23 cellular contexts compared by ENCODE assay signal in genomic region chr7:139715194-139715815, GRCh38.
DNase-seq lines count a peak whose midpoint lies in the region; ATAC-seq, FAIRE-seq and TF ChIP-seq lines count a peak whose summit lies in the region.
"Had no signal": no experiment of that assay in that cellular context is flagged by ENCODE, and none has a peak within 500 bp of the region (broad histone marks: within the 10 kb centered on the region; RNA-seq: fewer than 3 reads in every experiment).

No MANE protein-coding gene starts in this region.

- no peak for DNase-seq in right cardiac atrium
- no peak for DNase-seq in left ventricle myocardium superior
- DNase-seq in H1 (ENCODE audit: low read depth in 1 of 2, low spot score in 2 of 2), result no peak
- no peak for DNase-seq in upper lobe of left lung
- no peak for DNase-seq in trophoblast cell
- no peak for DNase-seq in NCI-H2029 treated with DMSO at 0.1 percent for 48 hours (lab: John Stamatoyannopoulos, UW)
- DNase-seq in activated gamma-delta T cell (lab: John Stamatoyannopoulos, UW), result no peak
- DNase-seq: activated CD4-positive, alpha-beta T cell treated with anti-CD3 and anti-CD28 coated beads for 4 hours; activated T-cell treated with anti-CD3 and anti-CD28 coated beads, Interleukin-2, amount 50 U/mL, for 72 hours; C1 segment of cervical spinal cord; effector CD8-positive, alpha-beta T cell; NCI-H2029; NCI-H345; NCI-H774; SHP77; stimulated activated CD4-positive, alpha-beta T cell treated with anti-CD3 and anti-CD28 coated beads, Interleukin-4, amount 100 ng/mL, for 4 hours had no signal

- WGBS in right cardiac atrium, result 93% methylated on average over 13 of the region's 13 CpGs
- WGBS in H1 (ENCODE audit: extremely low coverage in 1 of 2, insufficient coverage in 1 of 2, insufficient read length in 1 of 2, insufficient replicate concordance in 2 of 2, low coverage in 1 of 2, low lambda C conversion rate in 2 of 2, missing lambda C conversion rate in 1 of 2), 2 experiments, result 97% methylated on average over 13 of the region's 13 CpGs; no CpG with 5 or more reads in 1 of the 2 experiments
- 97 to 98% methylated on average over 13 of the region's 13 CpGs for WGBS in upper lobe of left lung, 2 donors
- WGBS in trophoblast cell (ENCODE audit: extremely low coverage, insufficient coverage, insufficient read length), result no CpG with 5 or more reads among the region's 13 CpGs

- H2BK120ac ChIP-seq in H1 (replicated peaks; ENCODE audit: low read depth, low read length) (no peak overlapping the region), trophoblast cell (ENCODE audit: insufficient read depth, low read length, poor library complexity) (no peak overlapping the region)

- peaks cover 0 to 15% (median 4%) of the 10 kb centered on the region in 4 experiments; a peak in 5 of 8 replicates for H3K36me3 ChIP-seq in H1 (ENCODE audit: control insufficient read depth in 2 of 4, insufficient read depth in 4 of 4, low read length in 3 of 4)
- peaks cover 35% of the 10 kb centered on the region for H3K36me3 ChIP-seq in neutrophil
- H3K36me3 ChIP-seq in upper lobe of left lung, result peaks cover 0 to 49% (median 29%) of the 10 kb centered on the region in 4 donors
- H3K36me3 ChIP-seq in trophoblast cell (ENCODE audit: control insufficient read depth in 1 of 2, insufficient read depth in 2 of 2, low read length in 2 of 2), result peaks cover 11 to 13% of the 10 kb centered on the region in 2 experiments

- H3K27me3 ChIP-seq in right cardiac atrium (ENCODE audit: control insufficient read depth, insufficient read depth) (no peaks in the 10 kb centered on the region), H1 (replicated peaks in 1 of 4; ENCODE audit: control insufficient read depth in 3 of 4, extremely low read depth in 1 of 4, insufficient read depth in 3 of 4, low read length in 3 of 4) (no peaks in the 10 kb centered on the region), neutrophil (no peaks in the 10 kb centered on the region), upper lobe of left lung (no peaks in the 10 kb centered on the region), trophoblast cell (ENCODE audit: insufficient read depth, low read length) (no peaks in the 10 kb centered on the region)
- H3K27me3 ChIP-seq: ascending aorta, stomach had no signal

- H3K79me2 ChIP-seq in H1 (ENCODE audit: control insufficient read depth in 1 of 2, insufficient read depth in 2 of 2, low read length in 2 of 2) (no peaks in the 10 kb centered on the region; a peak in 1 of 4 replicates), trophoblast cell (ENCODE audit: control insufficient read depth, insufficient read depth, low read length, poor library complexity) (no peaks in the 10 kb centered on the region)

- no peaks in the 10 kb centered on the region for H3K23me2 ChIP-seq in H1 (ENCODE audit: low read depth, low read length)

- peaks cover 20% of the 10 kb centered on the region for H3K4me1 ChIP-seq in right cardiac atrium (ENCODE audit: control insufficient read depth, insufficient read depth, low read length)
- peaks cover 11 to 33% (median 20%) of the 10 kb centered on the region in 4 experiments for H3K4me1 ChIP-seq in H1 (replicated peaks in 1 of 4; ENCODE audit: control insufficient read depth in 3 of 4, insufficient read depth in 4 of 4, low read length in 3 of 4)
- peaks cover 67 to 72% of the 10 kb centered on the region in 2 experiments for H3K4me1 ChIP-seq in neutrophil (ENCODE audit: control insufficient read depth in 1 of 2, insufficient read depth in 1 of 2, low read depth in 1 of 2, low read length in 1 of 2)
- H3K4me1 ChIP-seq in upper lobe of left lung, result peaks cover 18 to 42% (median 26%) of the 10 kb centered on the region in 4 donors
- H3K4me1 ChIP-seq in trophoblast cell (ENCODE audit: control insufficient read depth in 1 of 2, insufficient read depth in 2 of 2, low read length in 2 of 2), result peaks cover 7 to 12% of the 10 kb centered on the region in 2 experiments
- H3K4me1 ChIP-seq: ascending aorta had no signal

- no peak overlapping the region for H3K4ac ChIP-seq in H1 (replicated peaks; ENCODE audit: insufficient read length, low read depth, low read length)
- no peak overlapping the region for H3K4ac ChIP-seq in trophoblast cell (ENCODE audit: low read depth, low read length)

- H3K9ac ChIP-seq in H1 (replicated peaks in 1 of 4; ENCODE audit: extremely low read depth in 1 of 4, low read depth in 3 of 4, low read length in 3 of 4) (no peak overlapping the region), trophoblast cell (ENCODE audit: low read length) (no peak overlapping the region)

- no peak overlapping the region for H4K91ac ChIP-seq in H1 (replicated peaks; ENCODE audit: insufficient read length, low read length)
- no peak overlapping the region for H4K91ac ChIP-seq in trophoblast cell (ENCODE audit: low read depth, low read length)

- no peak overlapping the region for H2BK15ac ChIP-seq in H1 (ENCODE audit: low read length)

- TF ChIP-seq RAD21 in H1 (IDR thresholded peaks at IDR 0.05 in 1 of 2, conservative IDR thresholded peaks at IDR 0.05 in 1 of 2; ENCODE audit: low read depth in 2 of 2, low read length in 2 of 2), result no peak

- no peak overlapping the region for H4K12ac ChIP-seq in trophoblast cell (ENCODE audit: low read depth, low read length)

- H3K27ac ChIP-seq in right cardiac atrium (ENCODE audit: low read length) (peak overlapping the region; percentile 68), H1 (ENCODE audit: low read depth, low read length) (no peak overlapping the region), neutrophil (peak overlapping the region; percentile 60), upper lobe of left lung (peak overlapping the region; percentile 19 to 80 (median 78)), trophoblast cell (ENCODE audit: low read depth, low read length) (no peak overlapping the region)
- H3K27ac ChIP-seq: A549, ascending aorta had no signal

- no peaks in the 10 kb centered on the region for H4K20me1 ChIP-seq in H1 (replicated peaks in 1 of 2; ENCODE audit: control insufficient read depth in 1 of 2, insufficient read depth in 2 of 2, low read length in 2 of 2)

- no peak for FAIRE-seq in H1 (lab: Jason Lieb, UNC)
- FAIRE-seq: A549, D721Med, islet of Langerhans had no signal

- POLR2A ChIA-PET in H1 (lab: Charles Lee; ENCODE audit: partially characterized antibody), result no interaction called here

- no peak overlapping the region for H2BK20ac ChIP-seq in H1 (ENCODE audit: low read length)

- H2AK5ac ChIP-seq in H1 (ENCODE audit: low read depth, low read length) (0 out of 2 replicates have a peak overlapping the region, but pooled peaks have one; percentile 25), trophoblast cell (ENCODE audit: low read length) (no peak overlapping the region)

- no peak overlapping the region for H2BK12ac ChIP-seq in H1 (ENCODE audit: low read depth, low read length)
- H2BK12ac ChIP-seq in trophoblast cell (ENCODE audit: low read length), result no peak overlapping the region

- intact Hi-C loops in right cardiac atrium (cut with DNase I), result no loop called here
- intact Hi-C loops in left ventricle myocardium superior (cut with micrococcal nuclease), result no loop called here

- no peak overlapping the region for H3K4me3 ChIP-seq in right cardiac atrium (ENCODE audit: low read length)
- H3K4me3 ChIP-seq in H1 (ENCODE audit: extremely low read depth in 1 of 4, insufficient read depth in 2 of 4, low read depth in 3 of 4, low read length in 4 of 4), result no peak overlapping the region
- H3K4me3 ChIP-seq in neutrophil (ENCODE audit: low read depth in 1 of 2, low read length in 1 of 2), result no peak overlapping the region
- H3K4me3 ChIP-seq in upper lobe of left lung, result no peak overlapping the region
- H3K4me3 ChIP-seq in trophoblast cell (ENCODE audit: low read depth, low read length), result no peak overlapping the region
- H3K4me3 ChIP-seq: A549, ascending aorta, GM23338, stomach had no signal

- no peak overlapping the region for H2BK5ac ChIP-seq in H1 (ENCODE audit: low read depth, low read length)
- H2BK5ac ChIP-seq in trophoblast cell (ENCODE audit: low read depth, low read length, poor library complexity), result no peak overlapping the region

- TF ChIP-seq POLR2A in H1 (IDR thresholded peaks at IDR 0.05; ENCODE audit: control extremely low read depth in 1 of 2, low read depth in 2 of 2, low read length in 2 of 2) (no peak), upper lobe of left lung (IDR thresholded peaks at IDR 0.05) (no peak)

- H3K18ac ChIP-seq in H1 (ENCODE audit: extremely low read depth, low read length) (no peak overlapping the region), trophoblast cell (ENCODE audit: low read length) (no peak overlapping the region)

- H3K14ac ChIP-seq in H1 (ENCODE audit: insufficient read length) (no peak overlapping the region), trophoblast cell (ENCODE audit: low read length) (no peak overlapping the region)

- H4K8ac ChIP-seq in H1 (ENCODE audit: extremely low read depth, insufficient read depth, low read length) (no peak overlapping the region; the same call in 1 of the 2 replicates), trophoblast cell (ENCODE audit: low read depth, low read length) (no peak overlapping the region)

- no peak for ATAC-seq in right cardiac atrium
- no peak for ATAC-seq in left ventricle myocardium superior
- no peak for ATAC-seq in upper lobe of left lung (ENCODE audit: low FRiP score in 2 of 2)
- ATAC-seq: activated T-cell treated with anti-CD3 and anti-CD28 coated beads, Interleukin-2, amount 50 U/mL, for 72 hours; GM23338 had no signal

- H3K4me2 ChIP-seq in H1 (ENCODE audit: insufficient read depth in 1 of 2, low read depth in 2 of 2, low read length in 2 of 2) (no peak overlapping the region), trophoblast cell (ENCODE audit: low read length) (no peak overlapping the region)
- H3K4me2 ChIP-seq: A549, GM23338 had no signal

- H4K5ac ChIP-seq in H1 (ENCODE audit: insufficient read length, low read depth, low read length), result no peak overlapping the region

- CTCF ChIA-PET in H1 (lab: Charles Lee; ENCODE audit: partially characterized antibody), result interaction anchor here (0.7 to 1.8 kb wide), 5 partner anchors 13 to 288 kb away, joined by 3 to 5 read pairs (median 4); no protein-coding TSS in a partner anchor

- H3K56ac ChIP-seq in H1 (replicated peaks; ENCODE audit: insufficient read length, low read depth, low read length), result no peak overlapping the region

- no peak for TF ChIP-seq EP300 in H1 (IDR thresholded peaks at IDR 0.05; ENCODE audit: borderline replicate concordance in 1 of 2, low read depth in 2 of 2, low read length in 2 of 2)
- no peak for TF ChIP-seq EP300 in upper lobe of left lung (IDR thresholded peaks at IDR 0.05)

- H3K23ac ChIP-seq in H1 (ENCODE audit: insufficient read length) (no peak overlapping the region), trophoblast cell (ENCODE audit: low read length) (no peak overlapping the region)

- no peaks in the 10 kb centered on the region for H3K79me1 ChIP-seq in H1 (ENCODE audit: low read depth, low read length)
- no peaks in the 10 kb centered on the region for H3K79me1 ChIP-seq in trophoblast cell (ENCODE audit: low read length)

- H3K9me3 ChIP-seq in right cardiac atrium (ENCODE audit: control insufficient read depth, low read length) (no peaks in the 10 kb centered on the region), H1 (ENCODE audit: insufficient read depth in 2 of 2, low read depth in 1 of 2, low read length in 1 of 2) (no peaks in the 10 kb centered on the region), neutrophil (no peaks in the 10 kb centered on the region), upper lobe of left lung (no peaks in the 10 kb centered on the region), trophoblast cell (ENCODE audit: insufficient read depth, low read depth, low read length) (no peaks in the 10 kb centered on the region)
- H3K9me3 ChIP-seq: A549, ascending aorta, stomach had no signal

- no peak for TF ChIP-seq CTCF in H1 (IDR thresholded peaks at IDR 0.05; ENCODE audit: control extremely low read depth in 1 of 3, insufficient read depth in 1 of 3, low read depth in 1 of 3, low read length in 3 of 3)
- TF ChIP-seq CTCF in neutrophil (IDR thresholded peaks at IDR 0.05), result no peak
- no peak for TF ChIP-seq CTCF in upper lobe of left lung (IDR thresholded peaks at IDR 0.05)

- H2AFZ ChIP-seq in H1 (ENCODE audit: low read length), result no peak overlapping the region
- H2AFZ ChIP-seq in trophoblast cell (ENCODE audit: insufficient read depth, low read length, poor library complexity), result no peak overlapping the region
- H2AFZ ChIP-seq: GM23338 had no signal

Comparison
In these comparisons a context has a peak if more than half of its experiments do, and no peak if none do; other contexts are left out.
1. H3K27ac ChIP-seq: peak in right cardiac atrium (single experiment), neutrophil (single experiment) and upper lobe of left lung (4 of 4); none in H1 (single experiment) and trophoblast cell (single experiment).